32 cellular contexts compared by ENCODE assay signal in the genomic region with DNA sequence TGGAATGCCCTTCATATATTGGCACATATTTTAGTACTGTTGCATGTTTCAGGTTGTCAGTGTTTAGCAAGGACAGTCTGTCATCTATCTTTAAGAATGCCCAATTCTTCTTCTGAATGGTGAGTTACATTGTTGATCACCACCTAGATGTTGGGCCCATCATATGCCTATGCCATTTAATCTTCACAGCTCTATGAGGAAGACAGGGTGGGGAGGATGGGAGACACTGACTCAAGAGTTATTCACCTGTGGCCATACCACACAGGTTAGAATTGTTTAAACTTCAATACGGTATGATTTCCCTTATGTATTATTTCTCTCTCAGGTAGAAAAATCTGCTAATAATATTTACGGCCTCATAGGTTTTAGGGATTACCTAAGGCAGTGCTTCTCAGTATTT.
"Had no signal": no experiment of that assay in that cellular context is flagged by ENCODE, and none has a peak within 500 bp of the region (broad histone marks: within the 10 kb centered on the region; RNA-seq: fewer than 3 reads in every experiment).

No MANE protein-coding gene starts in this region.

- FAIRE-seq: RCC 7860 had no signal

- H3K4me3 ChIP-seq: cardiac muscle cell, PC-9 had no signal

- DNase-seq: activated CD4-positive, alpha-beta memory T cell treated with anti-CD3 and anti-CD28 coated beads, Interleukin-2, amount 10 ng/mL, durations not matched to agents 7 days and 5 days; activated CD4-positive, alpha-beta T cell treated with anti-CD3 and anti-CD28 coated beads for 1 hour; activated CD4-positive, alpha-beta T cell treated with anti-CD3 and anti-CD28 coated beads for 48 hours; activated CD4-positive, CD25-positive, alpha-beta regulatory T cell; activated CD8-positive, alpha-beta memory T cell treated with anti-CD3 and anti-CD28 coated beads for 24 hours; activated CD8-positive, alpha-beta memory T cell treated with anti-CD3 and anti-CD28 coated beads, Interleukin-2, amount 10 ng/mL, durations not matched to agents 7 days and 5 days; activated CD8-positive, alpha-beta memory T cell treated with anti-CD3 and anti-CD28 coated beads, Interleukin-2, amount 50 U/mL, for 48 hours; activated effector memory CD4-positive, alpha-beta T cell treated with Interleukin-2 at 50 U/mL for 16 hours; activated naive CD4-positive, alpha-beta T cell treated with anti-CD3 and anti-CD28 coated beads, Interleukin-2, amount 10 ng/mL, durations not matched to agents 7 days and 5 days; activated naive CD8-positive, alpha-beta T cell treated with anti-CD3 and anti-CD28 coated beads, Interleukin-2, amount 50 U/mL, for 24 hours; activated T-cell treated with anti-CD3 and anti-CD28 coated beads, Interleukin-2, amount 50 U/mL, for 48 hours; aorta; brain microvascular endothelial cell; NCI-H1092 treated with DMSO at 0.1 percent for 48 hours; NCI-H1417; NCI-H146; NCI-H187; NCI-H2029 treated with DMSO at 0.1 percent for 48 hours; NCI-H2107; NCI-H2171; NCI-H510A; NCI-H526; NCI-H748 treated with DMSO at 0.1 percent for 48 hours; NK-92 treated with Interleukin-12 subunit alpha and Interleukin-12 subunit beta, amount 100 ng/mL, for 24 hours; PC-9; Right ventricle myocardium superior; T1000; WERI-Rb-1 had no signal

- H3K4me2 ChIP-seq: KMS-11, PC-9 had no signal

- H3K27me3 ChIP-seq: brain microvascular endothelial cell, cardiac muscle cell had no signal

- ATAC-seq: activated CD8-positive, alpha-beta memory T cell treated with anti-CD3 and anti-CD28 coated beads, Interleukin-2, amount 10 ng/mL, durations not matched to agents 7 days and 5 days; activated naive CD8-positive, alpha-beta T cell treated with anti-CD3 and anti-CD28 coated beads, Interleukin-2, amount 50 U/mL, for 24 hours had no signal

- H3K9ac ChIP-seq: KMS-11 had no signal

- H3K27ac ChIP-seq: brain microvascular endothelial cell, cardiac muscle cell, KMS-11, PC-9, RWPE1, WERI-Rb-1 had no signal

- H2AFZ ChIP-seq: PC-9 had no signal
